21 cellular contexts compared by ENCODE assay signal in the genomic region with DNA sequence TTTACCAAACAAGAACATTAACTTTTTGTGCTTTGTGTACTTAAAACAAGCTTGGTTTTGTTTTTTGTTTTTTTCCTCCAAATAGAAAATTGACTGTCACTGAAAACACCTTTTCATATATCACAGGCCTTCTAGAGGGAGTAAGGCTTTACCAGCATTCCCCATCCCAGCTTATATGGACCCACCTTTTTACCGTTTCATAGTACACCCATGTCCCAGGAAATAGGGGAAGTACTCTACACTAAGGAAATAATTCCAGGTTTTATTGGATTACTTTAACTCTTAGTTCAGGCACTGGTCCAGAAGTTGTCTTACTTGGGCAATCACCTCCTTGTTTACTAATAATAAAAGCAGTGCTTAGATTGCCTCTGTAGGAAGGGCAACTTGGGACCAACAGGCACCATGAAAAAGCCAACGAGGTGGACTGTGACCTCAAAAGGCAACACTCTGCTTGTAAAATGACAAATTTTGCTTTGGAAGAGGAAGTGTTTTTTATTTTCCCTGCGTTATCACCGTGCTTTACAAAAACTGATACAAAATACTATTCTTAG.
"Had no signal": no experiment of that assay in that cellular context is flagged by ENCODE, and none has a peak within 500 bp of the region (broad histone marks: within the 10 kb centered on the region; RNA-seq: fewer than 3 reads in every experiment).

No MANE protein-coding gene starts in this region.

- ATAC-seq: body of pancreas had no signal

- H3K4me3 ChIP-seq: body of pancreas, esophagus squamous epithelium, psoas muscle, right lobe of liver, spleen, suprapubic skin had no signal

- FAIRE-seq: endothelial cell of umbilical vein had no signal

- H3K27ac ChIP-seq: body of pancreas, esophagus squamous epithelium, psoas muscle, right lobe of liver, spleen, suprapubic skin, WERI-Rb-1 had no signal

- H3K36me3 ChIP-seq: right lobe of liver, suprapubic skin, WERI-Rb-1 had no signal

- H3K9me3 ChIP-seq: body of pancreas, esophagus squamous epithelium, psoas muscle, right lobe of liver, spleen, suprapubic skin had no signal

- H3K27me3 ChIP-seq: body of pancreas, esophagus squamous epithelium, right lobe of liver, spleen, suprapubic skin had no signal

- DNase-seq: activated CD4-positive, alpha-beta T cell treated with anti-CD3 and anti-CD28 coated beads for 48 hours; activated CD8-positive, alpha-beta memory T cell treated with anti-CD3 and anti-CD28 coated beads, Interleukin-2, amount 50 U/mL, for 48 hours; activated gamma-delta T cell treated with Interleukin-2 at 50 U/mL for 16 hours; amygdala; body of pancreas; central memory CD4-positive, alpha-beta T cell; cortex of kidney; effector CD4-positive, alpha-beta T cell; esophagus squamous epithelium; foreskin fibroblast; glutamatergic neuron; mesenchymal stem cell; nephron progenitor cell; psoas muscle; right lobe of liver; spleen; T-helper 1 cell; T1000; WERI-Rb-1 had no signal
